22 cellular contexts compared by ENCODE assay signal in genomic region chr7:92228100-92228499, GRCh38. TPM values are rescaled to one million over a fixed set of nuclear protein-coding genes. Genes with fewer than 3 reads are reported as not detected.
"Had no signal": no experiment of that assay in that cellular context is flagged by ENCODE, and none has a peak within 500 bp of the region (broad histone marks: within the 10 kb centered on the region; RNA-seq: fewer than 3 reads in every experiment).

No MANE protein-coding gene starts in this region.

- H3K27ac ChIP-seq: brain microvascular endothelial cell, colonic mucosa, heart right ventricle, suprapubic skin, transverse colon, uterus had no signal

- H3K4me3 ChIP-seq: colonic mucosa, heart right ventricle, suprapubic skin, transverse colon, uterus had no signal

- ATAC-seq: activated T-cell treated with anti-CD3 and anti-CD28 coated beads, Interleukin-2, amount 50 U/mL, for 4 hours; heart right ventricle; left ventricle myocardium superior; T-cell had no signal

- H3K36me3 ChIP-seq: colonic mucosa, uterus had no signal

- H3K4me2 ChIP-seq: SK-N-SH had no signal

- H3K9me3 Mint-ChIP-seq: central memory CD8-positive, alpha-beta T cell had no signal

- DNase-seq: activated effector memory CD4-positive, alpha-beta T cell treated with anti-CD3 and anti-CD28 coated beads, Interleukin-2, amount 50 U/mL, for 16 hours; activated naive CD8-positive, alpha-beta T cell treated with anti-CD3 and anti-CD28 coated beads, Interleukin-2, amount 10 ng/mL, durations not matched to agents 7 days and 5 days; activated T-cell treated with anti-CD3 and anti-CD28 coated beads, Interleukin-2, amount 50 U/mL, for 4 hours; brain microvascular endothelial cell; colonic mucosa; endodermal cell; erythroblast; heart right ventricle; left ventricle myocardium superior; SK-N-SH; stimulated activated CD4-positive, alpha-beta T cell treated with anti-CD3 and anti-CD28 coated beads, Interleukin-12 subunit alpha, Interleukin-12 subunit beta, amount 100 ng/mL, for 4 hours; stimulated activated CD4-positive, alpha-beta T cell treated with anti-CD3 and anti-CD28 coated beads, Interleukin-1b, Interleukin-23, amount 100 ng/mL, for 48 hours; stimulated activated CD8-positive, alpha-beta memory T cell treated with anti-CD3 and anti-CD28 coated beads, Interleukin-4, amount 100 ng/mL, for 48 hours; stimulated activated naive CD4-positive, alpha-beta T cell treated with Interleukin-2 at 50 U/mL for 16 hours; T-cell; T-helper 9 cell; transverse colon; uterus had no signal

- H3K27me3 ChIP-seq: brain microvascular endothelial cell, colonic mucosa, heart right ventricle, suprapubic skin, transverse colon, uterus had no signal

- H3K4me1 ChIP-seq: colonic mucosa, heart right ventricle, suprapubic skin, transverse colon, uterus had no signal

- H3K27ac Mint-ChIP-seq: activated naive CD8-positive, alpha-beta T cell treated with anti-CD3 and anti-CD28 coated beads, Interleukin-2, amount 10 ng/mL, durations not matched to agents 7 days and 5 days; endodermal cell; T-cell had no signal

- H3K4me3 Mint-ChIP-seq: activated naive CD8-positive, alpha-beta T cell treated with anti-CD3 and anti-CD28 coated beads, Interleukin-2, amount 10 ng/mL, durations not matched to agents 7 days and 5 days; activated T-cell treated with anti-CD3 and anti-CD28 coated beads, Interleukin-2, amount 50 U/mL, for 4 hours; central memory CD8-positive, alpha-beta T cell; endodermal cell; neural crest cell; T-cell had no signal

- H3K9me3 ChIP-seq: colonic mucosa, SK-N-SH, suprapubic skin, transverse colon, uterus had no signal

- H3K9ac ChIP-seq: SK-N-SH had no signal

- H3K4me1 Mint-ChIP-seq: activated naive CD8-positive, alpha-beta T cell treated with anti-CD3 and anti-CD28 coated beads, Interleukin-2, amount 10 ng/mL, durations not matched to agents 7 days and 5 days; central memory CD8-positive, alpha-beta T cell; endodermal cell; neural crest cell; T-cell had no signal

- H3K27me3 Mint-ChIP-seq: activated naive CD8-positive, alpha-beta T cell treated with anti-CD3 and anti-CD28 coated beads, Interleukin-2, amount 10 ng/mL, durations not matched to agents 7 days and 5 days; central memory CD8-positive, alpha-beta T cell; T-cell had no signal

RNA-seq across cellular contexts. Expression of gene LRRD1, which starts 49.2 kb away (rescaled TPM):
- total RNA-seq: activated naive CD8-positive, alpha-beta T cell treated with anti-CD3 and anti-CD28 coated beads, Interleukin-2, amount 10 ng/mL, durations not matched to agents 7 days and 5 days; activated T-cell treated with anti-CD3 and anti-CD28 coated beads, Interleukin-2, amount 50 U/mL, for 4 hours; colonic mucosa; endodermal cell; left ventricle myocardium superior; T-cell; transverse colon had no signal
- polyA plus RNA-seq: aorta, heart right ventricle, SK-N-SH had no signal
